ENCODE assay signal across 9 cellular contexts in genomic region chr17:35257080-35257701, GRCh38. TPM values are rescaled to one million over a fixed set of nuclear protein-coding genes. Genes with fewer than 3 reads are reported as not detected.
DNase-seq lines count a peak whose midpoint lies in the region; ATAC-seq and TF ChIP-seq lines count a peak whose summit lies in the region.
"Had no signal": no experiment of that assay in that cellular context is flagged by ENCODE, and none has a peak within 500 bp of the region (broad histone marks: within the 10 kb centered on the region; RNA-seq: fewer than 3 reads in every experiment).

No MANE protein-coding gene starts in this region.

- H3K27ac Mint-ChIP-seq in stimulated activated naive CD8-positive, alpha-beta T cell treated with anti-CD3 and anti-CD28 coated beads, Interleukin-15, Interleukin-2, amounts not matched to agents 100 ng/mL and 50 ng/mL, for 24 hours, result peak overlapping the region; percentile 83
- H3K27ac Mint-ChIP-seq in stimulated activated naive CD8-positive, alpha-beta T cell treated with anti-CD3 and anti-CD28 coated beads, Interleukin-15, amount 100 ng/mL, for 72 hours, result peak overlapping the region in 1 of 2 donors; percentile 52

- no peak for ATAC-seq in stimulated activated naive CD8-positive, alpha-beta T cell treated with anti-CD3 and anti-CD28 coated beads, Interleukin-15, amount 100 ng/mL, for 72 hours
- ATAC-seq in SK-N-SH treated with all-trans-retinoic acid at 6 μM for 48 hours, result peak; percentile 43
- ATAC-seq in HG03354 (IDR thresholded peaks at IDR 0.05; ENCODE audit: poor library complexity, severe bottlenecking, unreplicated experiment), result no peak
- no peak for ATAC-seq in HG03045 (IDR thresholded peaks at IDR 0.05; ENCODE audit: unreplicated experiment)

- DNase-seq in stimulated activated naive CD8-positive, alpha-beta T cell treated with anti-CD3 and anti-CD28 coated beads, Interleukin-15, amount 100 ng/mL, for 72 hours, result no peak
- DNase-seq in islet precursor cell, result peak; percentile 14
- DNase-seq in caudate nucleus (lab: John Stamatoyannopoulos, UW), result no peak
- DNase-seq in occipital lobe (lab: John Stamatoyannopoulos, UW), result no peak

- H3K4me1 Mint-ChIP-seq in stimulated activated naive CD8-positive, alpha-beta T cell treated with anti-CD3 and anti-CD28 coated beads, Interleukin-15, Interleukin-2, amounts not matched to agents 100 ng/mL and 50 ng/mL, for 24 hours (ENCODE audit: low read depth), result peaks cover 75% of the 10 kb centered on the region
- H3K4me1 Mint-ChIP-seq in stimulated activated naive CD8-positive, alpha-beta T cell treated with anti-CD3 and anti-CD28 coated beads, Interleukin-15, amount 100 ng/mL, for 72 hours, result peaks cover 81% of the 10 kb centered on the region

- H3K27me3 Mint-ChIP-seq in stimulated activated naive CD8-positive, alpha-beta T cell treated with anti-CD3 and anti-CD28 coated beads, Interleukin-15, Interleukin-2, amounts not matched to agents 100 ng/mL and 50 ng/mL, for 24 hours, result no peaks in the 10 kb centered on the region
- no peaks in the 10 kb centered on the region for H3K27me3 Mint-ChIP-seq in stimulated activated naive CD8-positive, alpha-beta T cell treated with anti-CD3 and anti-CD28 coated beads, Interleukin-15, amount 100 ng/mL, for 72 hours

- H3K27ac ChIP-seq in caudate nucleus (ENCODE audit: low read depth, low read length), result no peak overlapping the region
- H3K27ac ChIP-seq: SK-N-MC had no signal

- H3K36me3 Mint-ChIP-seq in stimulated activated naive CD8-positive, alpha-beta T cell treated with anti-CD3 and anti-CD28 coated beads, Interleukin-15, Interleukin-2, amounts not matched to agents 100 ng/mL and 50 ng/mL, for 24 hours (ENCODE audit: low read depth), result peaks cover 30% of the 10 kb centered on the region

- no peak overlapping the region for H3K4me3 Mint-ChIP-seq in stimulated activated naive CD8-positive, alpha-beta T cell treated with anti-CD3 and anti-CD28 coated beads, Interleukin-15, Interleukin-2, amounts not matched to agents 100 ng/mL and 50 ng/mL, for 24 hours
- no peak overlapping the region for H3K4me3 Mint-ChIP-seq in stimulated activated naive CD8-positive, alpha-beta T cell treated with anti-CD3 and anti-CD28 coated beads, Interleukin-15, amount 100 ng/mL, for 72 hours

- no peaks in the 10 kb centered on the region for H3K9me3 Mint-ChIP-seq in stimulated activated naive CD8-positive, alpha-beta T cell treated with anti-CD3 and anti-CD28 coated beads, Interleukin-15, Interleukin-2, amounts not matched to agents 100 ng/mL and 50 ng/mL, for 24 hours
- peaks cover 0 to 6% of the 10 kb centered on the region in 2 donors for H3K9me3 Mint-ChIP-seq in stimulated activated naive CD8-positive, alpha-beta T cell treated with anti-CD3 and anti-CD28 coated beads, Interleukin-15, amount 100 ng/mL, for 72 hours

TF ChIP-seq in SK-N-SH treated with all-trans-retinoic acid at 6 μM for 48 hours, 23 proteins besides CTCF, POLR2A, EP300 and RAD21:
- no peak for TF ChIP-seq RARB (CRISPR knock-in tag; IDR thresholded peaks at IDR 0.05)
- no peak for TF ChIP-seq ZNF8 (CRISPR knock-in tag; IDR thresholded peaks at IDR 0.05)
- TF ChIP-seq TCF4 (CRISPR knock-in tag; IDR thresholded peaks at IDR 0.05; ENCODE audit: borderline replicate concordance), result no peak
- no peak for TF ChIP-seq ZNF70 (CRISPR knock-in tag; IDR thresholded peaks at IDR 0.05)
- TF ChIP-seq ZNF565 (CRISPR knock-in tag; conservative IDR thresholded peaks at IDR 0.05; ENCODE audit: low read depth), result no peak
- no peak for TF ChIP-seq ZC3H10 (CRISPR knock-in tag; IDR thresholded peaks at IDR 0.05)
- TF ChIP-seq CREB5 (CRISPR knock-in tag; IDR thresholded peaks at IDR 0.05; ENCODE audit: low read depth), result no peak
- TF ChIP-seq CSRNP3 (CRISPR knock-in tag; IDR thresholded peaks at IDR 0.05), result no peak
- no peak for TF ChIP-seq BACH2 (CRISPR knock-in tag; IDR thresholded peaks at IDR 0.05; ENCODE audit: borderline replicate concordance)
- TF ChIP-seq TSHZ2 (CRISPR knock-in tag; IDR thresholded peaks at IDR 0.05), result no peak
- TF ChIP-seq ESRRG (CRISPR knock-in tag; IDR thresholded peaks at IDR 0.05), result no peak
- TF ChIP-seq ZFP30 (CRISPR knock-in tag; IDR thresholded peaks at IDR 0.05), result no peak
- no peak for TF ChIP-seq GLIS3 (CRISPR knock-in tag; IDR thresholded peaks at IDR 0.05)
- no peak for TF ChIP-seq TOX (CRISPR knock-in tag; IDR thresholded peaks at IDR 0.05; ENCODE audit: borderline replicate concordance)
- TF ChIP-seq ZFP3 (CRISPR knock-in tag; IDR thresholded peaks at IDR 0.05), result no peak
- no peak for TF ChIP-seq OSR1 (CRISPR knock-in tag; IDR thresholded peaks at IDR 0.05)
- no peak for TF ChIP-seq PPARA (CRISPR knock-in tag; IDR thresholded peaks at IDR 0.05; ENCODE audit: borderline replicate concordance)
- no peak for TF ChIP-seq ARNTL (CRISPR knock-in tag; IDR thresholded peaks at IDR 0.05; ENCODE audit: borderline replicate concordance, low read depth)

RNA-seq across cellular contexts. Expression of gene SLFN5, which starts 14.3 kb away (rescaled TPM):
- total RNA-seq in occipital lobe, result 4.4 TPM
